Comparison of ENCODE assay signal across 16 cellular contexts in the genomic region with DNA sequence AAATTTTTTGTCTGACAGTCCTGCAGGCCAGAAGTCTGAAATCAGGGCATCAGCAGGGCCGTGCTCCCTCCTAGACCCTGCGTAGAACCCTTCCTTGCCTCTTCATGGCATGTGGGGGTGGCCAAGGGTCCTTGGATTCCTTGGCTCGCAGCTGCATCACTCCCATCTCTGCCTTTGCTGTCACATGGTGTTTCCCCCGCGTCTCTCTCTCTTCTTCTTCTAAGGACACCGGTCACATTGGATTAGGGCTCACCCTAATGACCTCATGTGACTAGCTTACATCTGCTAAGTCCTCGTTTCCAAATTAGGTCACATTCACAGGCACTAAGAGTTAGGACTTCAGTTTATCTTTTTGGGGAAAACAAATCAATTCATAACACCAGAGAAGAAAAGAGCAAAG. TPM values are rescaled to one million over a fixed set of nuclear protein-coding genes. Genes with fewer than 3 reads are reported as not detected.
DNase-seq lines count a peak whose midpoint lies in the region; ATAC-seq and TF ChIP-seq lines count a peak whose summit lies in the region.
"Had no signal": no experiment of that assay in that cellular context is flagged by ENCODE, and none has a peak within 500 bp of the region (broad histone marks: within the 10 kb centered on the region; RNA-seq: fewer than 3 reads in every experiment).

No MANE protein-coding gene starts in this region.

- no peak for TF ChIP-seq CTCF in HCT116 (IDR thresholded peaks at IDR 0.05 in 2 of 3, conservative IDR thresholded peaks at IDR 0.05 in 1 of 3; ENCODE audit: borderline replicate concordance in 1 of 3, insufficient read depth in 1 of 3, low read depth in 2 of 3, low read length in 2 of 3)
- no peak for TF ChIP-seq CTCF in adrenal gland (IDR thresholded peaks at IDR 0.05)

- CTCF ChIA-PET in HCT116 (lab: Charles Lee), result no interaction called here

- RAD21 ChIA-PET in HCT116 (lab: Charles Lee; ENCODE audit: low non-redundant PET in 1 of 2, low total read pairs in 2 of 2, uncharacterized antibody in 2 of 2, unreplicated experiment in 2 of 2), result no interaction called here

- H3K79me2 ChIP-seq in HCT116 (ENCODE audit: insufficient read depth, low read length), result no peaks in the 10 kb centered on the region

- ATAC-seq in HCT116, result no peak
- ATAC-seq: stimulated activated memory B cell treated with anti-CD40 and anti-IgM and Interleukin-4, amounts not matched to agents 10 μg/mL and 1 μg/mL and 100 μg/mL, for 72 hours had no signal

- 63 to 81% (median 67%) methylated on average over 7 of the region's 7 CpGs for WGBS in adrenal gland, 4 donors

- peaks cover 81 to 95% of the 10 kb centered on the region in 2 donors for H3K4me1 Mint-ChIP-seq in immature natural killer cell
- H3K4me1 Mint-ChIP-seq: stimulated activated memory B cell treated with anti-CD40 and anti-IgM and Interleukin-4, amounts not matched to agents 10 μg/mL and 1 μg/mL and 100 μg/mL, for 72 hours had no signal

- H3K27ac ChIP-seq in HCT116 (ENCODE audit: low read depth, low read length) (no peak overlapping the region), adrenal gland (peak overlapping the region in 3 of 5 donors; percentile 66 to 80 (median 76)), substantia nigra (ENCODE audit: low read depth, low read length, poor library complexity, severe bottlenecking) (peak overlapping the region; percentile 81), SJCRH30 (no peak overlapping the region)

- H3K4me3 Mint-ChIP-seq in immature natural killer cell, result no peak overlapping the region
- H3K4me3 Mint-ChIP-seq: stimulated activated memory B cell treated with anti-CD40 and anti-IgM and Interleukin-4, amounts not matched to agents 10 μg/mL and 1 μg/mL and 100 μg/mL, for 72 hours had no signal

- TF ChIP-seq RAD21 in HCT116 (IDR thresholded peaks at IDR 0.05; ENCODE audit: low read depth), result no peak

- peak overlapping the region; percentile 3 to 70 (median 36) for H3K27ac Mint-ChIP-seq in immature natural killer cell
- H3K27ac Mint-ChIP-seq: stimulated activated memory B cell treated with anti-CD40 and anti-IgM and Interleukin-4, amounts not matched to agents 10 μg/mL and 1 μg/mL and 100 μg/mL, for 72 hours had no signal

- H3K4me1 ChIP-seq in HCT116 (ENCODE audit: control insufficient read depth in 1 of 2, insufficient read depth in 2 of 2, low read length in 2 of 2), result peaks cover 6 to 35% of the 10 kb centered on the region in 2 experiments; a peak in 3 of 4 replicates
- H3K4me1 ChIP-seq in adrenal gland (replicated peaks in 1 of 2), result peaks cover 17 to 33% of the 10 kb centered on the region in 2 donors
- no peaks in the 10 kb centered on the region for H3K4me1 ChIP-seq in SJCRH30

- H3K9me3 Mint-ChIP-seq in immature natural killer cell, result no peaks in the 10 kb centered on the region

- H3K36me3 Mint-ChIP-seq in immature natural killer cell, result no peaks in the 10 kb centered on the region
- H3K36me3 Mint-ChIP-seq: stimulated activated memory B cell treated with anti-CD40 and anti-IgM and Interleukin-4, amounts not matched to agents 10 μg/mL and 1 μg/mL and 100 μg/mL, for 72 hours had no signal

- no peaks in the 10 kb centered on the region for H3K9me2 ChIP-seq in HCT116 (ENCODE audit: insufficient read depth)

- intact Hi-C loops in HCT116 (cut with micrococcal nuclease) (no loop called here), adrenal gland (cut with DNase I) (no loop called here)

- H3K27me3 Mint-ChIP-seq in immature natural killer cell (ENCODE audit: low read depth in 3 of 3), result peaks cover 0 to 3% (median 1%) of the 10 kb centered on the region in 3 donors

- DNase-seq in HCT116 (ENCODE audit: low read depth, low spot score) (no peak), adrenal gland (no peak), immature natural killer cell (no peak), substantia nigra (lab: John Stamatoyannopoulos, UW) (no peak), SJCRH30 (no peak), AG08395 (ENCODE audit: low spot score) (no peak), NOMO-1 treated with DMSO at 0.1 percent for 48 hours (lab: John Stamatoyannopoulos, UW; ENCODE audit: unreplicated experiment) (no peak)
- no peak for DNase-seq in stimulated activated CD4-positive, alpha-beta T cell treated with anti-CD3 and anti-CD28 coated beads, Interleukin-4, amount 100 ng/mL, for 24 hours
- DNase-seq: activated CD4-positive, alpha-beta T cell treated with anti-CD3 and anti-CD28 coated beads, Interleukin-2, amount 50 U/mL, for 48 hours; erythroblast; MV-4-11; NCI-H345; retina; stimulated activated CD4-positive, alpha-beta T cell treated with anti-CD3 and anti-CD28 coated beads, Interleukin-4, amount 100 ng/mL, for 1 hour; T1000 had no signal

- H2AFZ ChIP-seq in HCT116 (ENCODE audit: low read depth, low read length, poor library complexity, severe bottlenecking), result no peak overlapping the region

- POLR2A ChIA-PET in HCT116 (lab: Charles Lee), result no interaction called here

- H3K36me3 ChIP-seq in HCT116 (ENCODE audit: control insufficient read depth in 1 of 2, insufficient read depth in 2 of 2, low read length in 2 of 2), result no peaks in the 10 kb centered on the region
- H3K36me3 ChIP-seq in adrenal gland (replicated peaks in 1 of 2), result no peaks in the 10 kb centered on the region
- no peaks in the 10 kb centered on the region for H3K36me3 ChIP-seq in SJCRH30

- H3K4me3 ChIP-seq in HCT116 (replicated peaks in 1 of 2; ENCODE audit: low read depth in 1 of 2, low read length in 2 of 2) (no peak overlapping the region), adrenal gland (no peak overlapping the region), SJCRH30 (no peak overlapping the region)

- no peak for TF ChIP-seq POLR2A in HCT116 (IDR thresholded peaks at IDR 0.05; ENCODE audit: borderline replicate concordance, extremely low read depth, insufficient read depth, insufficient read length)
- no peak for TF ChIP-seq POLR2A in adrenal gland (IDR thresholded peaks at IDR 0.05)

- H3K9me3 ChIP-seq in HCT116 (ENCODE audit: control insufficient read depth in 1 of 2, insufficient read depth in 1 of 2, low read depth in 1 of 2, low read length in 2 of 2) (no peaks in the 10 kb centered on the region), adrenal gland (replicated peaks in 1 of 3) (no peaks in the 10 kb centered on the region), SJCRH30 (replicated peaks) (no peaks in the 10 kb centered on the region)

- BruUV-seq in HCT116 (replicated peaks; lab: Mats Ljungman, UMichigan), result no TSS peak

- no peaks in the 10 kb centered on the region for H4K20me1 ChIP-seq in HCT116 (ENCODE audit: insufficient read depth)

- H3K27me3 ChIP-seq in HCT116 (ENCODE audit: insufficient read depth, low read length), result no peaks in the 10 kb centered on the region
- H3K27me3 ChIP-seq in adrenal gland, result no peaks in the 10 kb centered on the region
- H3K27me3 ChIP-seq in SJCRH30, result no peaks in the 10 kb centered on the region

- H3K4me2 ChIP-seq in HCT116 (ENCODE audit: low read length), result peak overlapping the region; percentile 59; the same call in 1 of the 2 replicates

- H3K9ac ChIP-seq in HCT116 (ENCODE audit: low read length), result no peak overlapping the region

TF ChIP-seq in HCT116, 20 proteins besides CTCF, POLR2A, EP300 and RAD21:
- TF ChIP-seq FOSL1 (IDR thresholded peaks at IDR 0.05; ENCODE audit: low read depth), result no peak
- no peak for TF ChIP-seq ZFX (IDR thresholded peaks at IDR 0.05)
- no peak for TF ChIP-seq EZH2phosphoT487 (IDR thresholded peaks at IDR 0.05; ENCODE audit: borderline replicate concordance)
- no peak for TF ChIP-seq EZH2 (IDR thresholded peaks at IDR 0.05)
- no peak for TF ChIP-seq CEBPB (IDR thresholded peaks at IDR 0.05; ENCODE audit: low read depth)
- TF ChIP-seq POLR2AphosphoS5 (IDR thresholded peaks at IDR 0.05; ENCODE audit: low read depth, low read length), result no peak
- TF ChIP-seq CBX3 (IDR thresholded peaks at IDR 0.05; ENCODE audit: low read depth), result no peak
- no peak for TF ChIP-seq SIN3A (IDR thresholded peaks at IDR 0.05; ENCODE audit: low read depth)
- no peak for TF ChIP-seq ELF1 (IDR thresholded peaks at IDR 0.05; ENCODE audit: borderline replicate concordance, low read depth)
- no peak for TF ChIP-seq TCF7L2 (IDR thresholded peaks at IDR 0.05; ENCODE audit: borderline replicate concordance, extremely low read depth, insufficient read depth, insufficient read length)
- no peak for TF ChIP-seq SRF (IDR thresholded peaks at IDR 0.05; ENCODE audit: low read depth)

RNA-seq across cellular contexts. Expression of gene SLCO3A1, which starts 12.0 kb away (rescaled TPM):
- total RNA-seq in HCT116 (2021; ENCODE audit: unreplicated experiment), result 5.1 TPM
- 2.0 and 3.1 TPM in 2 replicates for polyA plus RNA-seq in HCT116 (2012)
- total RNA-seq in adrenal gland, result 10 to 100 TPM in 7 of 8 donors, 1 to 10 TPM in 1; 5.6 to 26.6 (median 13.9) TPM
- 10 to 100 TPM; 18.4 to 23.2 (median 19.0) TPM for polyA plus RNA-seq in adrenal gland
- polyA plus RNA-seq in immature natural killer cell, result 10 to 100 TPM; 17.0 to 41.3 (median 30.2) TPM
- total RNA-seq in SJCRH30 (2014; rRNA removed; shearing (Covaris generic)), result 3.4 and 4.3 TPM in 2 replicates

Comparison
In these comparisons a context has a peak if more than half of its experiments do, and no peak if none do; other contexts are left out.
1. H3K27ac ChIP-seq: peak in adrenal gland (3 of 5) and substantia nigra (single experiment); none in HCT116 (single experiment) and SJCRH30 (single experiment).